In the genomic region with DNA sequence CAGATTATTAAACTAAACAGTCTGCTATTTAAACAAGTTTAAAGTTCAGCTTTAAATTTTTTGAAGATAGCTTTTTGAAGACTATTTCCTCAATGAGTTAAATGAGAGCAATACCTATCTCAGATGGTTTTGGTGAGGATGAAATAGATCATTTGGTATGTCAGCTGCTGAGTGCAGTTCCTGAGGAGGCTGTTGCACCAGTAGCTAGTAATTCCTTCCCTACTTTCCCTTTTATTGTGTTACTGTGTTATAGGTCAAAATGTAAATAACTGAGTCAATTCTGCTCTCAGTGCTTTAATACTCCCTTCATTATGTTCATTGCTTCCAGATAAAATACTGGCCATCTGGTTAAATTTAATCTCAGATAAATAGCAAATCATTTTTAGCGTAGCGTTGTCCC, we compare ENCODE assay signal across 16 cellular contexts. TPM values are rescaled to one million over a fixed set of nuclear protein-coding genes. Genes with fewer than 3 reads are reported as not detected.
"Had no signal": no experiment of that assay in that cellular context is flagged by ENCODE, and none has a peak within 500 bp of the region (broad histone marks: within the 10 kb centered on the region; RNA-seq: fewer than 3 reads in every experiment).

No MANE protein-coding gene starts in this region.

- H3K4me1 ChIP-seq: psoas muscle had no signal

- H3K4me3 ChIP-seq: coronary artery, hepatocyte, psoas muscle had no signal

- H2AFZ ChIP-seq: hepatocyte had no signal

- H3K4me2 ChIP-seq: hepatocyte had no signal

- H3K27ac ChIP-seq: coronary artery, hepatocyte, neutrophil, psoas muscle had no signal

- DNase-seq: effector CD4-positive, alpha-beta T cell; endodermal cell; foreskin melanocyte; head of caudate nucleus; kidney; mammary epithelial cell; naive thymus-derived CD8-positive, alpha-beta T cell; psoas muscle; stimulated activated CD4-positive, alpha-beta T cell treated with anti-CD3 and anti-CD28 coated beads, Interleukin-12 subunit alpha, Interleukin-12 subunit beta, amount 100 ng/mL, for 4 hours; stimulated activated naive CD4-positive, alpha-beta T cell treated with Interleukin-2 at 50 U/mL for 16 hours; trophoblast cell had no signal

- H3K27me3 ChIP-seq: hepatocyte, neutrophil had no signal

- H3K9me3 ChIP-seq: neutrophil, psoas muscle had no signal

- H3K36me3 ChIP-seq: neutrophil had no signal

- ATAC-seq: left lobe of liver; naive thymus-derived CD8-positive, alpha-beta T cell; psoas muscle; sciatic nerve had no signal

RNA-seq across cellular contexts. Expression of a gene that starts 48.6 kb away (rescaled TPM):
- total RNA-seq: naive thymus-derived CD8-positive, alpha-beta T cell had no signal
- polyA plus RNA-seq: naive thymus-derived CD8-positive, alpha-beta T cell had no signal
